In genomic region chr14:73142216-73142615, GRCh38 we compare ENCODE assay signal across 2 cellular contexts.
TF ChIP-seq lines count a peak whose summit lies in the region.

No MANE protein-coding gene starts in this region.

TF ChIP-seq in IMR-90, 13 proteins besides CTCF, POLR2A, EP300 and RAD21 (continued from another document):
- TF ChIP-seq CHD1 (IDR thresholded peaks at IDR 0.05; ENCODE audit: low read depth, low read length): no peak
- TF ChIP-seq, protein P1, sequence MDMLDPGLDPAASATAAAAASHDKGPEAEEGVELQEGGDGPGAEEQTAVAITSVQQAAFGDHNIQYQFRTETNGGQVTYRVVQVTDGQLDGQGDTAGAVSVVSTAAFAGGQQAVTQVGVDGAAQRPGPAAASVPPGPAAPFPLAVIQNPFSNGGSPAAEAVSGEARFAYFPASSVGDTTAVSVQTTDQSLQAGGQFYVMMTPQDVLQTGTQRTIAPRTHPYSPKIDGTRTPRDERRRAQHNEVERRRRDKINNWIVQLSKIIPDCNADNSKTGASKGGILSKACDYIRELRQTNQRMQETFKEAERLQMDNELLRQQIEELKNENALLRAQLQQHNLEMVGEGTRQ (IDR thresholded peaks at IDR 0.05; ENCODE audit: low read depth, low read length): no peak
- TF ChIP-seq FOS (IDR thresholded peaks at IDR 0.05; ENCODE audit: low read depth, low read length): no peak
- TF ChIP-seq MAZ (IDR thresholded peaks at IDR 0.05; ENCODE audit: borderline replicate concordance, low read depth, low read length): no peak
- no peak for TF ChIP-seq MAFK (IDR thresholded peaks at IDR 0.05; ENCODE audit: low read depth, low read length)
- TF ChIP-seq BHLHE40 (IDR thresholded peaks at IDR 0.05; ENCODE audit: low read depth, low read length): no peak
- no peak for TF ChIP-seq RCOR1 (IDR thresholded peaks at IDR 0.05; ENCODE audit: insufficient replicate concordance, low read length)
- no peak for TF ChIP-seq CEBPB (IDR thresholded peaks at IDR 0.05; ENCODE audit: low read depth, low read length)
- TF ChIP-seq RFX5 (IDR thresholded peaks at IDR 0.05; ENCODE audit: low read depth, low read length): no peak
- no peak for TF ChIP-seq ELK1 (IDR thresholded peaks at IDR 0.05; ENCODE audit: borderline replicate concordance, low read depth, low read length)

TF ChIP-seq in WTC11, 78 proteins besides CTCF, POLR2A, EP300 and RAD21:
- TF ChIP-seq STAT6 (CRISPR knock-in tag; conservative IDR thresholded peaks at IDR 0.05; ENCODE audit: low read depth) (no peak), CREM (CRISPR knock-in tag; IDR thresholded peaks at IDR 0.05) (no peak), PRRX2 (CRISPR knock-in tag; IDR thresholded peaks at IDR 0.05) (no peak), ZNF232 (CRISPR knock-in tag; IDR thresholded peaks at IDR 0.05) (no peak), RELA (CRISPR knock-in tag; IDR thresholded peaks at IDR 0.05; ENCODE audit: borderline replicate concordance) (no peak)
